In the genomic region with DNA sequence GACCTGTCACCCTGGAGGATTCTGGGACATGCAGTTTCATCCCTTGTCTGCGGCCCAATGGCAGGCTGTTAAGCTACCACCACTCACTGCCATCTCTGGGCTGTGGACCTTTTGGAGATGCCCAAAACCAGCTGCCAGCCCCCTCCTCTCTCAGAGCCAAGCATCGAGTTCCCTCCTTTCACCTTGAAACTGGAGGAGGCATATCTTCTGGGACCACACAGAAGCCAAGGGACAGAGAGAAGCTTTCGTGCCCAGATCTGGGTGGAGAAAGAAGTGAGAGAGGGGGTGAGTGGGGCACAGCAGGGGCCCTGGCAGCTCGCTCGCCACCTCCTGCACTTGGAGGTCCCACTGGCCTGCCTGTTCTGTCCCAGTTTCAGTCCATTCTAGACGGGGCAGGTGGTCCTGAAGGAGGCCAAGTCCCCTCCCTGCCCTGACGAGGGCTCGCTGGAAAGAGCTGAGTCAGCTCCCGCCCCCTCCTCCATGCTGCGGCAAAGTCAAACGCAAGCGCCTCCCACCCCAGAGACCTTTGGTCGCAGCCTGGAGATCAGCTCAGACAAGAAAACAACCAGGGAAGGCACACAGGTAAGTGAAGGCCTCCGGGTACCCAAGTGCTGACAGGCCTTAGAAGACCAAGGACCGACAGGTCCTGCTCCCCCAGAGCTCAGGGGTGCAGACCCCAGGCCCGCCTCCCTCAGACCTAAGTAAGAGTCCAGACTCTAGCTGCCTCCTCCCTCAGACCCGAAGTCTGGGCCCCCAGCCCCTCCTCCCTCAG, we compare ENCODE assay signal across 9 cellular contexts. TPM values are rescaled to one million over a fixed set of nuclear protein-coding genes. Genes with fewer than 3 reads are reported as not detected.
DNase-seq lines count a peak whose midpoint lies in the region; ATAC-seq and TF ChIP-seq lines count a peak whose summit lies in the region.
"Had no signal": no experiment of that assay in that cellular context is flagged by ENCODE, and none has a peak within 500 bp of the region (broad histone marks: within the 10 kb centered on the region; RNA-seq: fewer than 3 reads in every experiment).

No MANE protein-coding gene starts in this region.

- H3K4me2 ChIP-seq in SK-N-SH (no peak overlapping the region), hepatocyte (peak overlapping the region; percentile 70)

- H3K27me3 ChIP-seq in SK-N-SH (ENCODE audit: insufficient read depth) (no peaks in the 10 kb centered on the region), hepatocyte (no peaks in the 10 kb centered on the region), ascending aorta (no peaks in the 10 kb centered on the region)

- no peak for DNase-seq in activated CD8-positive, alpha-beta memory T cell treated with anti-CD3 and anti-CD28 coated beads, Interleukin-2, amount 10 ng/mL, durations not matched to agents 7 days and 5 days
- no peak for DNase-seq in activated CD8-positive, alpha-beta memory T cell treated with anti-CD3 and anti-CD28 coated beads, Interleukin-2, amount 50 U/mL, for 4 hours
- peak; percentile 19 for DNase-seq in SK-N-SH
- peak; percentile 87 for DNase-seq in hepatocyte (ENCODE audit: low spot score)
- DNase-seq in NCI-H446 treated with DMSO at 0.1 percent for 48 hours (lab: John Stamatoyannopoulos, UW), result no peak
- no peak for DNase-seq in NK-92 (lab: John Stamatoyannopoulos, UW; ENCODE audit: unreplicated experiment)
- DNase-seq in ascending aorta (ENCODE audit: low spot score in 2 of 2), result no peak

- H3K36me3 Mint-ChIP-seq in activated CD8-positive, alpha-beta memory T cell treated with anti-CD3 and anti-CD28 coated beads, Interleukin-2, amount 10 ng/mL, durations not matched to agents 7 days and 5 days, result no peaks in the 10 kb centered on the region
- H3K36me3 Mint-ChIP-seq in stimulated activated memory B cell treated with anti-CD40 and anti-IgM and Interleukin-4, amounts not matched to agents 10 μg/mL and 1 μg/mL and 100 μg/mL, for 72 hours, result peaks cover 17% of the 10 kb centered on the region

- intact Hi-C loops in ascending aorta (cut with DNase I), result no loop called here

- peaks cover 0 to 9% of the 10 kb centered on the region in 2 experiments; a peak in 2 of 4 replicates for H3K4me1 ChIP-seq in SK-N-SH (ENCODE audit: control insufficient read depth in 1 of 2, insufficient read depth in 2 of 2, low read depth in 1 of 2, low read length in 1 of 2)
- peaks cover 25% of the 10 kb centered on the region for H3K4me1 ChIP-seq in hepatocyte (ENCODE audit: insufficient read depth)
- H3K4me1 ChIP-seq in ascending aorta, result peaks cover 0 to 8% of the 10 kb centered on the region in 2 donors

- no peak for TF ChIP-seq EP300 in SK-N-SH (IDR thresholded peaks at IDR 0.05; ENCODE audit: borderline replicate concordance in 1 of 2, low read depth in 1 of 2, low read length in 1 of 2)

- no peak for TF ChIP-seq RAD21 in SK-N-SH (IDR thresholded peaks at IDR 0.05; ENCODE audit: low read length)

- peaks cover 19% of the 10 kb centered on the region for H3K4me1 Mint-ChIP-seq in activated CD8-positive, alpha-beta memory T cell treated with anti-CD3 and anti-CD28 coated beads, Interleukin-2, amount 10 ng/mL, durations not matched to agents 7 days and 5 days
- peaks cover 29% of the 10 kb centered on the region for H3K4me1 Mint-ChIP-seq in stimulated activated memory B cell treated with anti-CD40 and anti-IgM and Interleukin-4, amounts not matched to agents 10 μg/mL and 1 μg/mL and 100 μg/mL, for 72 hours

- peaks cover 4% of the 10 kb centered on the region for H3F3A ChIP-seq in SK-N-SH (replicated peaks; ENCODE audit: insufficient read depth)

- H3K9me3 Mint-ChIP-seq in activated CD8-positive, alpha-beta memory T cell treated with anti-CD3 and anti-CD28 coated beads, Interleukin-2, amount 10 ng/mL, durations not matched to agents 7 days and 5 days (ENCODE audit: low read depth), result no peaks in the 10 kb centered on the region
- no peaks in the 10 kb centered on the region for H3K9me3 Mint-ChIP-seq in stimulated activated memory B cell treated with anti-CD40 and anti-IgM and Interleukin-4, amounts not matched to agents 10 μg/mL and 1 μg/mL and 100 μg/mL, for 72 hours

- H3K9me3 ChIP-seq in SK-N-SH (no peaks in the 10 kb centered on the region), hepatocyte (ENCODE audit: low read depth) (no peaks in the 10 kb centered on the region), ascending aorta (no peaks in the 10 kb centered on the region)

- ATAC-seq in activated CD8-positive, alpha-beta memory T cell treated with anti-CD3 and anti-CD28 coated beads, Interleukin-2, amount 10 ng/mL, durations not matched to agents 7 days and 5 days, result peak; percentile 58
- peak; percentile 48 for ATAC-seq in stimulated activated memory B cell treated with anti-CD40 and anti-IgM and Interleukin-4, amounts not matched to agents 10 μg/mL and 1 μg/mL and 100 μg/mL, for 72 hours

- H3K27ac ChIP-seq in SK-N-SH (ENCODE audit: low read depth in 2 of 2, low read length in 1 of 2), result no peak overlapping the region
- peak overlapping the region; percentile 90 for H3K27ac ChIP-seq in hepatocyte
- H3K27ac ChIP-seq in ascending aorta, result no peak overlapping the region
- H3K27ac ChIP-seq: C4-2B had no signal

- WGBS in SK-N-SH (ENCODE audit: low lambda C conversion rate), result 82% methylated on average over 15 of the region's 17 CpGs
- 49% methylated on average over 16 of the region's 17 CpGs for WGBS in hepatocyte (ENCODE audit: low lambda C conversion rate, missing lambda C conversion rate)

- H3K27me3 Mint-ChIP-seq in activated CD8-positive, alpha-beta memory T cell treated with anti-CD3 and anti-CD28 coated beads, Interleukin-2, amount 10 ng/mL, durations not matched to agents 7 days and 5 days, result no peaks in the 10 kb centered on the region
- H3K27me3 Mint-ChIP-seq in stimulated activated memory B cell treated with anti-CD40 and anti-IgM and Interleukin-4, amounts not matched to agents 10 μg/mL and 1 μg/mL and 100 μg/mL, for 72 hours, result no peaks in the 10 kb centered on the region

- H3K9me2 ChIP-seq in SK-N-SH, result no peaks in the 10 kb centered on the region
- no peaks in the 10 kb centered on the region for H3K9me2 ChIP-seq in hepatocyte (replicated peaks; ENCODE audit: insufficient read depth)

- no peak overlapping the region for H3K4me3 Mint-ChIP-seq in activated CD8-positive, alpha-beta memory T cell treated with anti-CD3 and anti-CD28 coated beads, Interleukin-2, amount 10 ng/mL, durations not matched to agents 7 days and 5 days
- no peak overlapping the region for H3K4me3 Mint-ChIP-seq in stimulated activated memory B cell treated with anti-CD40 and anti-IgM and Interleukin-4, amounts not matched to agents 10 μg/mL and 1 μg/mL and 100 μg/mL, for 72 hours

- POLR2A ChIA-PET in SK-N-SH (lab: Yijun Ruan, JAX), result interaction anchor here (1.2 kb wide), 1 partner anchor 12 kb away, joined by 5 read pairs; no protein-coding TSS in a partner anchor

- no peak overlapping the region for H2AFZ ChIP-seq in SK-N-SH (ENCODE audit: low read depth)
- H2AFZ ChIP-seq in hepatocyte, result no peak overlapping the region

- no peak overlapping the region for H3K27ac Mint-ChIP-seq in activated CD8-positive, alpha-beta memory T cell treated with anti-CD3 and anti-CD28 coated beads, Interleukin-2, amount 10 ng/mL, durations not matched to agents 7 days and 5 days
- H3K27ac Mint-ChIP-seq in stimulated activated memory B cell treated with anti-CD40 and anti-IgM and Interleukin-4, amounts not matched to agents 10 μg/mL and 1 μg/mL and 100 μg/mL, for 72 hours, result no peak overlapping the region

- H3K9ac ChIP-seq in SK-N-SH, result no peak overlapping the region

- CTCF ChIA-PET in activated CD8-positive, alpha-beta memory T cell treated with anti-CD3 and anti-CD28 coated beads, Interleukin-2, amount 10 ng/mL, durations not matched to agents 7 days and 5 days (lab: Charles Lee), result interaction anchor here (0.6 to 9.0 kb wide), 7 partner anchors 9 to 162 kb away, joined by 3 to 92 read pairs (median 3); partner anchors contain the start of gene HSD17B14
- CTCF ChIA-PET in SK-N-SH (lab: Yijun Ruan, JAX), result interaction anchor here (0.8 to 6.9 kb wide), 9 partner anchors 12 to 193 kb away, joined by 3 to 59 read pairs (median 4); partner anchors contain the start of gene HSD17B14

- no peak for TF ChIP-seq CTCF in SK-N-SH (IDR thresholded peaks at IDR 0.05)
- TF ChIP-seq CTCF in hepatocyte (IDR thresholded peaks at IDR 0.05; ENCODE audit: poor library complexity), result no peak
- no peak for TF ChIP-seq CTCF in ascending aorta (IDR thresholded peaks at IDR 0.05)

- H3K79me2 ChIP-seq in SK-N-SH (ENCODE audit: insufficient read depth) (no peaks in the 10 kb centered on the region), hepatocyte (peaks cover 6% of the 10 kb centered on the region)

- H3K4me3 ChIP-seq in SK-N-SH (ENCODE audit: low read depth in 2 of 2, low read length in 1 of 2) (no peak overlapping the region), hepatocyte (no peak overlapping the region), ascending aorta (no peak overlapping the region)

- H4K20me1 ChIP-seq in SK-N-SH (ENCODE audit: insufficient read depth) (no peaks in the 10 kb centered on the region), hepatocyte (ENCODE audit: insufficient read depth, poor library complexity, severe bottlenecking) (no peaks in the 10 kb centered on the region)

- H3K36me3 ChIP-seq in SK-N-SH (replicated peaks in 1 of 2; ENCODE audit: control insufficient read depth in 1 of 2, insufficient read depth in 2 of 2, low read length in 1 of 2) (peaks cover 0 to 2% of the 10 kb centered on the region in 2 experiments), hepatocyte (replicated peaks; ENCODE audit: insufficient read depth, low read depth) (no peaks in the 10 kb centered on the region), ascending aorta (peaks cover 0 to 7% of the 10 kb centered on the region in 2 donors)

RNA-seq across cellular contexts. Expression of gene BCAT2, which starts 3.8 kb away (rescaled TPM):
- 10 to 100 TPM; 46.7 to 54.6 TPM for total RNA-seq in activated CD8-positive, alpha-beta memory T cell treated with anti-CD3 and anti-CD28 coated beads, Interleukin-2, amount 10 ng/mL, durations not matched to agents 7 days and 5 days
- 70.6 and 71.6 TPM in 2 replicates for polyA plus RNA-seq in SK-N-SH (2012; rRNA removed)
- polyA plus RNA-seq in SK-N-SH (2012; cell fraction: cytosol; rRNA removed), result 28.7 and 41.1 TPM in 2 replicates
- polyA plus RNA-seq in SK-N-SH (2012; cell fraction: nucleus; rRNA removed), result 134 and 143 TPM in 2 replicates
- 39.6 and 44.2 TPM in 2 replicates for total RNA-seq in hepatocyte
- polyA plus RNA-seq in hepatocyte, result 84.6 and 122 TPM in 2 replicates
- total RNA-seq in ascending aorta, result 42.4 TPM

RNA-seq across cellular contexts. Expression of gene HSD17B14, which starts 29.3 kb away (rescaled TPM):
- total RNA-seq in activated CD8-positive, alpha-beta memory T cell treated with anti-CD3 and anti-CD28 coated beads, Interleukin-2, amount 10 ng/mL, durations not matched to agents 7 days and 5 days, result under 1 TPM; 0.38 to 0.59 TPM
- polyA plus RNA-seq in SK-N-SH (2012; rRNA removed) (27.9 and 29.7 TPM in 2 replicates), hepatocyte (91.9 and 107 TPM in 2 replicates)
- 15.9 and 18.2 TPM in 2 replicates for polyA plus RNA-seq in SK-N-SH (2012; cell fraction: cytosol; rRNA removed)
- polyA plus RNA-seq in SK-N-SH (2012; cell fraction: nucleus; rRNA removed), result 48.3 and 48.4 TPM in 2 replicates
- total RNA-seq in hepatocyte (64.1 and 67.6 TPM in 2 replicates), ascending aorta (9.8 TPM)

RNA-seq across cellular contexts. Expression of gene FGF21, which starts 51.7 kb away (rescaled TPM):
- not detected for total RNA-seq in activated CD8-positive, alpha-beta memory T cell treated with anti-CD3 and anti-CD28 coated beads, Interleukin-2, amount 10 ng/mL, durations not matched to agents 7 days and 5 days
- polyA plus RNA-seq in SK-N-SH (2012; rRNA removed) (not detected in 2 replicates), hepatocyte (not detected in 2 replicates)
- polyA plus RNA-seq in SK-N-SH (2012; cell fraction: cytosol; rRNA removed), result not detected in 2 replicates
- polyA plus RNA-seq in SK-N-SH (2012; cell fraction: nucleus; rRNA removed), result not detected in 2 replicates
- total RNA-seq in hepatocyte (not detected in 2 replicates), ascending aorta (not detected)

RNA-seq across cellular contexts. Expression of gene FUT1, which starts 54.6 kb away (rescaled TPM):
- under 1 TPM; 0.06 to 0.09 TPM for total RNA-seq in activated CD8-positive, alpha-beta memory T cell treated with anti-CD3 and anti-CD28 coated beads, Interleukin-2, amount 10 ng/mL, durations not matched to agents 7 days and 5 days
- polyA plus RNA-seq in SK-N-SH (2012; rRNA removed) (0.03 and 0.08 TPM in 2 replicates), hepatocyte (4.3 and 5.2 TPM in 2 replicates)
- polyA plus RNA-seq in SK-N-SH (2012; cell fraction: cytosol; rRNA removed), result 0.07 and 0.12 TPM in 2 replicates
- polyA plus RNA-seq in SK-N-SH (2012; cell fraction: nucleus; rRNA removed), result 0.04 and 0.07 TPM in 2 replicates
- total RNA-seq in hepatocyte (2.4 TPM in 2 replicates), ascending aorta (3.8 TPM)

Comparison
In these comparisons a context has a peak if more than half of its experiments do, and no peak if none do; other contexts are left out.
1. DNase-seq: peak in SK-N-SH (single experiment) and hepatocyte (single experiment); none in activated CD8-positive, alpha-beta memory T cell treated with anti-CD3 and anti-CD28 coated beads, Interleukin-2, amount 10 ng/mL, durations not matched to agents 7 days and 5 days (single experiment), activated CD8-positive, alpha-beta memory T cell treated with anti-CD3 and anti-CD28 coated beads, Interleukin-2, amount 50 U/mL, for 4 hours (single experiment), NCI-H446 treated with DMSO at 0.1 percent for 48 hours (single experiment), NK-92 (single experiment) and ascending aorta (0 of 2).